In genomic region chr10:104259999-104260774, GRCh38 we compare ENCODE assay signal across 9 cellular contexts. TPM values are rescaled to one million over a fixed set of nuclear protein-coding genes. Genes with fewer than 3 reads are reported as not detected.
DNase-seq lines count a peak whose midpoint lies in the region; ATAC-seq and TF ChIP-seq lines count a peak whose summit lies in the region.
"Had no signal": no experiment of that assay in that cellular context is flagged by ENCODE, and none has a peak within 500 bp of the region (broad histone marks: within the 10 kb centered on the region; RNA-seq: fewer than 3 reads in every experiment).

No MANE protein-coding gene starts in this region.

- peak overlapping the region; percentile 66 for H3K4me2 ChIP-seq in mammary epithelial cell (ENCODE audit: insufficient read depth, low read depth, low read length)

- TF ChIP-seq CTCF in mammary epithelial cell (conservative IDR thresholded peaks at IDR 0.05 in 1 of 2, IDR thresholded peaks at IDR 0.05 in 1 of 2; ENCODE audit: extremely low read depth in 1 of 2, insufficient read depth in 1 of 2, low read depth in 1 of 2, low read length in 2 of 2) = no peak

- in situ Hi-C loops in mammary epithelial cell (cut with MboI; ENCODE audit: low sequenced_read_pairs in 2 of 2) = no loop called here

- H3K9me3 Mint-ChIP-seq in activated CD4-positive, alpha-beta T cell treated with anti-CD3 and anti-CD28 coated beads, Interleukin-2, amount 10 ng/mL, durations not matched to agents 24 days and 14 days = no peaks in the 10 kb centered on the region

- dilution Hi-C loops in mammary epithelial cell (cut with HindIII; ENCODE audit: low sequenced_read_pairs) = no loop called here

- CTCF ChIA-PET in mammary epithelial cell (lab: Charles Lee; ENCODE audit: low non-redundant PET) = interaction anchor here (0.8 kb wide), 1 partner anchor 15 kb away, joined by 3 read pairs; no protein-coding TSS in a partner anchor

- intact Hi-C loops in activated CD4-positive, alpha-beta T cell treated with anti-CD3 and anti-CD28 coated beads, Interleukin-2, amount 10 ng/mL, durations not matched to agents 24 days and 14 days (cut with micrococcal nuclease) = loop anchor here (5.0 kb wide), 1 partner anchor 293 kb away; the partner anchor contains the start of gene SLK
- intact Hi-C loops in mammary epithelial cell (cut with micrococcal nuclease) = loop anchor here (5.0 kb wide), 1 partner anchor 138 kb away; the partner anchor contains the start of gene SFR1

- H3K9me3 ChIP-seq in mammary epithelial cell (replicated peaks; ENCODE audit: insufficient read depth, low read length) (no peaks in the 10 kb centered on the region), thymus (ENCODE audit: control insufficient read depth) (no peaks in the 10 kb centered on the region)

- H3K4me3 ChIP-seq in mammary epithelial cell (replicated peaks in 1 of 3; ENCODE audit: insufficient read depth in 1 of 3, low read depth in 2 of 3, low read length in 3 of 3) (no peak overlapping the region), thymus (ENCODE audit: low read length) (no peak overlapping the region)

- H3K27me3 Mint-ChIP-seq in activated CD4-positive, alpha-beta T cell treated with anti-CD3 and anti-CD28 coated beads, Interleukin-2, amount 10 ng/mL, durations not matched to agents 24 days and 14 days = no peaks in the 10 kb centered on the region

- H3K27me3 ChIP-seq in mammary epithelial cell (ENCODE audit: insufficient read depth, low read length) (no peaks in the 10 kb centered on the region), thymus (ENCODE audit: control insufficient read depth, insufficient read depth) (no peaks in the 10 kb centered on the region)

- H3K9ac ChIP-seq in mammary epithelial cell (ENCODE audit: insufficient read depth, low read length) = no peak overlapping the region

- peak overlapping the region; percentile 90 for H3K27ac Mint-ChIP-seq in activated CD4-positive, alpha-beta T cell treated with anti-CD3 and anti-CD28 coated beads, Interleukin-2, amount 10 ng/mL, durations not matched to agents 24 days and 14 days

- H3K4me1 ChIP-seq in mammary epithelial cell (ENCODE audit: insufficient read depth, low read length) (peaks cover 47% of the 10 kb centered on the region), thymus (ENCODE audit: control insufficient read depth, insufficient read depth, low read length) (peaks cover 8% of the 10 kb centered on the region)

- no peak for DNase-seq in activated CD4-positive, alpha-beta T cell treated with anti-CD3 and anti-CD28 coated beads, Interleukin-2, amount 10 ng/mL, durations not matched to agents 24 days and 14 days
- DNase-seq in activated CD4-positive, alpha-beta T cell treated with anti-CD3 and anti-CD28 coated beads for 4 hours = no peak
- no peak for DNase-seq in mammary epithelial cell
- DNase-seq in kidney tubule cell (ENCODE audit: low spot score) = peak; percentile 42
- no peak for DNase-seq in COLO829 (ENCODE audit: low spot score)
- DNase-seq: activated CD4-positive, alpha-beta T cell treated with anti-CD3 and anti-CD28 coated beads for 48 hours had no signal

- peaks cover 60% of the 10 kb centered on the region for H3K4me1 Mint-ChIP-seq in activated CD4-positive, alpha-beta T cell treated with anti-CD3 and anti-CD28 coated beads, Interleukin-2, amount 10 ng/mL, durations not matched to agents 24 days and 14 days

- H3K36me3 ChIP-seq in mammary epithelial cell (ENCODE audit: insufficient read depth, low read length) (peaks cover 57% of the 10 kb centered on the region), thymus (ENCODE audit: control insufficient read depth, insufficient read depth) (peaks cover 35% of the 10 kb centered on the region)

- H3K79me2 ChIP-seq in mammary epithelial cell (ENCODE audit: insufficient read depth, low read length) = peaks cover 94% of the 10 kb centered on the region

- no TSS peak for BruUV-seq in mammary epithelial cell (replicated peaks; lab: Mats Ljungman, UMichigan)

- peak overlapping the region; percentile 66 for H3K27ac ChIP-seq in mammary epithelial cell (ENCODE audit: insufficient read depth, low read depth, low read length)
- peak overlapping the region; percentile 72 for H3K27ac ChIP-seq in thymus (ENCODE audit: low read depth)

- ATAC-seq in HG02610 (IDR thresholded peaks at IDR 0.05; ENCODE audit: unreplicated experiment) (no peak), HG03521 (IDR thresholded peaks at IDR 0.05; ENCODE audit: unreplicated experiment) (no peak)

- H4K20me1 ChIP-seq in mammary epithelial cell (ENCODE audit: insufficient read depth, low read length) = no peaks in the 10 kb centered on the region

- peaks cover 63% of the 10 kb centered on the region for H3K36me3 Mint-ChIP-seq in activated CD4-positive, alpha-beta T cell treated with anti-CD3 and anti-CD28 coated beads, Interleukin-2, amount 10 ng/mL, durations not matched to agents 24 days and 14 days (ENCODE audit: low read depth)

- 67% methylated on average over 6 of the region's 6 CpGs for WGBS in mammary epithelial cell (ENCODE audit: low coverage, missing lambda C conversion rate)
- WGBS in thymus = 94% methylated on average over 6 of the region's 6 CpGs

- no peak overlapping the region for H2AFZ ChIP-seq in mammary epithelial cell (ENCODE audit: low read depth, low read length)

- H3K4me3 Mint-ChIP-seq in activated CD4-positive, alpha-beta T cell treated with anti-CD3 and anti-CD28 coated beads, Interleukin-2, amount 10 ng/mL, durations not matched to agents 24 days and 14 days = peak overlapping the region; percentile 75

RNA-seq across cellular contexts. Expression of gene GSTO1, which starts 5.5 kb away (rescaled TPM):
- 136 and 140 TPM in 2 replicates for total RNA-seq in activated CD4-positive, alpha-beta T cell treated with anti-CD3 and anti-CD28 coated beads, Interleukin-2, amount 10 ng/mL, durations not matched to agents 24 days and 14 days
- 100 to 1,000 TPM; 203 to 205 TPM for total RNA-seq in mammary epithelial cell
- polyA plus RNA-seq in mammary epithelial cell (209 TPM), thymus (323 TPM)
- polyA minus RNA-seq in mammary epithelial cell = 82.4 TPM

RNA-seq across cellular contexts. Expression of gene GSTO2, which starts 8.8 kb away (rescaled TPM):
- 0.77 and 1.3 TPM in 2 replicates for total RNA-seq in activated CD4-positive, alpha-beta T cell treated with anti-CD3 and anti-CD28 coated beads, Interleukin-2, amount 10 ng/mL, durations not matched to agents 24 days and 14 days
- 10 to 100 TPM; 16.2 to 26.8 TPM for total RNA-seq in mammary epithelial cell
- polyA plus RNA-seq in mammary epithelial cell (43.3 TPM), thymus (16.1 TPM)
- polyA minus RNA-seq in mammary epithelial cell = 56.6 TPM

RNA-seq across cellular contexts. Expression of gene CFAP43, which starts 28.0 kb away (rescaled TPM):
- not detected in 2 replicates for total RNA-seq in activated CD4-positive, alpha-beta T cell treated with anti-CD3 and anti-CD28 coated beads, Interleukin-2, amount 10 ng/mL, durations not matched to agents 24 days and 14 days
- under 1 TPM in 1 of 2 donors, not detected in 1; 0.33 TPM for total RNA-seq in mammary epithelial cell
- polyA plus RNA-seq in mammary epithelial cell (0.17 TPM), thymus (2.7 TPM)
- not detected for polyA minus RNA-seq in mammary epithelial cell
